ENCODE assay signal across 9 cellular contexts in genomic region chr1:173409613-173410012, GRCh38.
A peak's percentile ranks its signal among the peaks of the same experiment; 100 is the strongest.
DNase-seq lines count a peak whose midpoint lies in the region; ATAC-seq and TF ChIP-seq lines count a peak whose summit lies in the region.
"Had no signal": no experiment of that assay in that cellular context is flagged by ENCODE, and none has a peak within 500 bp of the region (broad histone marks: within the 10 kb centered on the region; RNA-seq: fewer than 3 reads in every experiment).

No MANE protein-coding gene starts in this region.

- peak; percentile 58 for ATAC-seq in central memory CD8-positive, alpha-beta T cell (replicated peaks; ENCODE audit: extremely low read depth, poor library complexity, severe bottlenecking)
- ATAC-seq in omental fat pad (ENCODE audit: low FRiP score), result peak; percentile 36
- ATAC-seq in GM21367 (IDR thresholded peaks at IDR 0.05; ENCODE audit: unreplicated experiment), result no peak
- no peak for ATAC-seq in GM21717 (IDR thresholded peaks at IDR 0.05; ENCODE audit: unreplicated experiment)
- ATAC-seq: left colon had no signal

- TF ChIP-seq CTCF in omental fat pad (IDR thresholded peaks at IDR 0.05), result no peak

- DNase-seq in GM04504 (ENCODE audit: low read depth) (peak; percentile 59), NCI-H526 treated with DMSO at 0.1 percent for 48 hours (lab: John Stamatoyannopoulos, UW) (peak; percentile 71), omental fat pad (ENCODE audit: low spot score) (no peak), NCI-H2196 (lab: John Stamatoyannopoulos, UW; ENCODE audit: unreplicated experiment) (no peak), NCI-H1930 (lab: John Stamatoyannopoulos, UW) (no peak)
- no peak for DNase-seq in central memory CD8-positive, alpha-beta T cell (ENCODE audit: low spot score in 2 of 2)

- no peaks in the 10 kb centered on the region for H3K36me3 Mint-ChIP-seq in central memory CD8-positive, alpha-beta T cell (ENCODE audit: insufficient read depth)

- peak overlapping the region; percentile 69 for H3K27ac Mint-ChIP-seq in central memory CD8-positive, alpha-beta T cell (ENCODE audit: low read depth)

- no peaks in the 10 kb centered on the region for H3K27me3 Mint-ChIP-seq in central memory CD8-positive, alpha-beta T cell

- H3K9me3 Mint-ChIP-seq in central memory CD8-positive, alpha-beta T cell, result no peaks in the 10 kb centered on the region

- peaks cover 28% of the 10 kb centered on the region for H3K4me1 Mint-ChIP-seq in central memory CD8-positive, alpha-beta T cell

- H3K4me3 Mint-ChIP-seq in central memory CD8-positive, alpha-beta T cell, result no peak overlapping the region

Comparison
In these comparisons a context has a peak if more than half of its experiments do, and no peak if none do; other contexts are left out.
1. DNase-seq: peak in GM04504 (single experiment) and NCI-H526 treated with DMSO at 0.1 percent for 48 hours (single experiment); none in central memory CD8-positive, alpha-beta T cell (0 of 2), omental fat pad (single experiment), NCI-H2196 (single experiment) and NCI-H1930 (0 of 2).
2. ATAC-seq: peak in central memory CD8-positive, alpha-beta T cell (single experiment) and omental fat pad (single experiment); none in GM21367 (single experiment) and GM21717 (single experiment).